Comparison of ENCODE assay signal across 1 cellular context in the genomic region with DNA sequence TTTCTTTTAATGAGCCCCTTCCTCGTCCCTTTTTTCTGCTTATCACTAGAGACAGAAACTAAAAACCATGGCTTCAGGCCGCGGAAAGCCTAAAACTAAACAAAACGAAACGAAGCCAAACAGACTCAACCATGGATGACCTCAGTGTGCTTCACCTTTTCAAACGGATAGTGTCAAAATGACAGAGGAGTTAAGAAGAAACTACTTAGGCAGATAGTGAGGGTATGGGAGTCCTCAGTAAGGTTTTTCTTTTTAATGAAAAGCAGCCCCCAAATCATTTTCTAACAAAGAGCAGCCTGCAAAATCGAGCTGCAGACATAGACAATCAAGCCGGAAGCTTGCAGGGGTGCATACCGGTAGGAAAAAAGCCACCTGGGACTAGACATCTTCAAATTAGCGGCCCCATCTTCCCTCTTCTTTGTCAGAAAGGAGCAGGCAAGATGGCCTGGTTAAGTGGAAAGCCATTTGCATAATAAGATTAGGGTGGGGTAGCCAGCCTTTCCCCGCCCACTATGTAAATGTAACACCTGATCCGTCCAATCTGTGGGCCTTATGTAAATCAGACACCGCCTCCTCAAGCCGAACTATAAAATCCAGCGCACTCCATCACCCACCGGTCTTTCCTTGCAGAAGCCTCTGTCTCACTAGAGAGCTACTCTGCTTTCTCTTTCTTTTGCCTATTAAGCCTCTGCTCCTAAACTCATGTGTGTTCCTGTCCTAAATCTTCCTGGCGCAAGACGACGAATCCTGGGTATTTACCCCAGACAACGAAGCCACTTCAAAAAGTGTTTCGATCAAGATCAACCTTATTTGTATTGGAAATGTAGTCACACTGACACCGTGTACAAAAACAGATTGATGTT.
TF ChIP-seq lines count a peak whose summit lies in the region.

No MANE protein-coding gene starts in this region.

TF ChIP-seq in K562, 482 proteins besides CTCF, POLR2A, EP300 and RAD21 (continued from another document):
- TF ChIP-seq, protein P1, sequence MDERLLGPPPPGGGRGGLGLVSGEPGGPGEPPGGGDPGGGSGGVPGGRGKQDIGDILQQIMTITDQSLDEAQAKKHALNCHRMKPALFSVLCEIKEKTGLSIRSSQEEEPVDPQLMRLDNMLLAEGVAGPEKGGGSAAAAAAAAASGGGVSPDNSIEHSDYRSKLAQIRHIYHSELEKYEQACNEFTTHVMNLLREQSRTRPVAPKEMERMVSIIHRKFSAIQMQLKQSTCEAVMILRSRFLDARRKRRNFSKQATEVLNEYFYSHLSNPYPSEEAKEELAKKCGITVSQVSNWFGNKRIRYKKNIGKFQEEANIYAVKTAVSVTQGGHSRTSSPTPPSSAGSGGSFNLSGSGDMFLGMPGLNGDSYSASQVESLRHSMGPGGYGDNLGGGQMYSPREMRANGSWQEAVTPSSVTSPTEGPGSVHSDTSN (CRISPR knock-in tag; IDR thresholded peaks at IDR 0.05; ENCODE audit: low read depth), result no peak
- TF ChIP-seq, protein P1 (tag; conservative IDR thresholded peaks at IDR 0.05; ENCODE audit: low read depth), result peak; percentile 25; the same call in 1 of the 2 replicates
- TF ChIP-seq, protein P2, sequence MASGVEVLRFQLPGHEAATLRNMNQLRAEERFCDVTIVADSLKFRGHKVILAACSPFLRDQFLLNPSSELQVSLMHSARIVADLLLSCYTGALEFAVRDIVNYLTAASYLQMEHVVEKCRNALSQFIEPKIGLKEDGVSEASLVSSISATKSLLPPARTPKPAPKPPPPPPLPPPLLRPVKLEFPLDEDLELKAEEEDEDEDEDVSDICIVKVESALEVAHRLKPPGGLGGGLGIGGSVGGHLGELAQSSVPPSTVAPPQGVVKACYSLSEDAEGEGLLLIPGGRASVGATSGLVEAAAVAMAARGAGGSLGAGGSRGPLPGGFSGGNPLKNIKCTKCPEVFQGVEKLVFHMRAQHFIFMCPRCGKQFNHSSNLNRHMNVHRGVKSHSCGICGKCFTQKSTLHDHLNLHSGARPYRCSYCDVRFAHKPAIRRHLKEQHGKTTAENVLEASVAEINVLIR (CRISPR knock-in tag; IDR thresholded peaks at IDR 0.05), result 0 out of 2 replicates have a peak, but pooled peaks have one; percentile 32
- TF ChIP-seq HDAC2 (IDR thresholded peaks at IDR 0.05) (0 out of 2 replicates have a peak, but pooled peaks have one; percentile 21), MTA3 (IDR thresholded peaks at IDR 0.05; ENCODE audit: borderline replicate concordance) (peak; percentile 98), TCF7L2 (IDR thresholded peaks at IDR 0.05; ENCODE audit: low read depth, low read length) (peak; percentile 49; the same call in 1 of the 2 replicates), HNRNPK (IDR thresholded peaks at IDR 0.05; ENCODE audit: low read depth, low read length, poor library complexity, severe bottlenecking) (no peak), KLF13 (tag; IDR thresholded peaks at IDR 0.05; ENCODE audit: borderline replicate concordance, low read depth) (no peak), NFATC3 (IDR thresholded peaks at IDR 0.05) (no peak; the same call in 1 of the 2 replicates), SMARCE1 (IDR thresholded peaks at IDR 0.05) (peak; percentile 33; the same call in 1 of the 2 replicates), BCL6 (CRISPR knock-in tag; IDR thresholded peaks at IDR 0.05) (no peak), ESRRA (IDR thresholded peaks at IDR 0.05; ENCODE audit: borderline replicate concordance, low read depth) (no peak), ATF7 (IDR thresholded peaks at IDR 0.05) (peak; percentile 92), L3MBTL2 (IDR thresholded peaks at IDR 0.05) (peak; percentile 84), FOXJ2 (tag; IDR thresholded peaks at IDR 0.05) (no peak), ARNT (IDR thresholded peaks at IDR 0.05) (peak in 1 of 2 experiments; percentile 69; a peak in 1 of 4 replicates), NFYB (IDR thresholded peaks at IDR 0.05; ENCODE audit: extremely low read depth, insufficient read length) (peak; percentile 17), ZFP1 (CRISPR knock-in tag; IDR thresholded peaks at IDR 0.05) (no peak), ZNF77 (CRISPR knock-in tag; IDR thresholded peaks at IDR 0.05) (no peak), FOXK2 (conservative IDR thresholded peaks at IDR 0.05 in 1 of 2, IDR thresholded peaks at IDR 0.05 in 1 of 2; ENCODE audit: low read depth in 2 of 2) (peak in 1 of 2 experiments; percentile 76; a peak in 1 of 4 replicates), CXXC5 (CRISPR knock-in tag; IDR thresholded peaks at IDR 0.05) (0 out of 2 replicates have a peak, but pooled peaks have one; percentile 12), RBM17 (IDR thresholded peaks at IDR 0.05; ENCODE audit: borderline replicate concordance, low read depth, low read length) (no peak), KDM5B (IDR thresholded peaks at IDR 0.05; ENCODE audit: insufficient replicate concordance, low read depth, low read length) (no peak), MAZ (CRISPR knock-in tag; conservative IDR thresholded peaks at IDR 0.05 in 1 of 2, IDR thresholded peaks at IDR 0.05 in 1 of 2) (0 out of 4 replicates have a peak, but pooled peaks of 1 of the 2 experiments have one; percentile 20), TAF1 (IDR thresholded peaks at IDR 0.05; ENCODE audit: control insufficient read depth, extremely low read depth, insufficient read depth, low read length, severe bottlenecking) (peak; percentile 54)
- TF ChIP-seq, protein P3, sequence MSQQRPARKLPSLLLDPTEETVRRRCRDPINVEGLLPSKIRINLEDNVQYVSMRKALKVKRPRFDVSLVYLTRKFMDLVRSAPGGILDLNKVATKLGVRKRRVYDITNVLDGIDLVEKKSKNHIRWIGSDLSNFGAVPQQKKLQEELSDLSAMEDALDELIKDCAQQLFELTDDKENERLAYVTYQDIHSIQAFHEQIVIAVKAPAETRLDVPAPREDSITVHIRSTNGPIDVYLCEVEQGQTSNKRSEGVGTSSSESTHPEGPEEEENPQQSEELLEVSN (IDR thresholded peaks at IDR 0.05; ENCODE audit: borderline replicate concordance in 1 of 2, extremely low read depth in 1 of 2, insufficient read depth in 1 of 2, insufficient read length in 1 of 2, low read depth in 1 of 2, low read length in 1 of 2, poor library complexity in 1 of 2, severe bottlenecking in 1 of 2), result peak in 1 of 2 experiments; percentile 34
- TF ChIP-seq, protein P4, sequence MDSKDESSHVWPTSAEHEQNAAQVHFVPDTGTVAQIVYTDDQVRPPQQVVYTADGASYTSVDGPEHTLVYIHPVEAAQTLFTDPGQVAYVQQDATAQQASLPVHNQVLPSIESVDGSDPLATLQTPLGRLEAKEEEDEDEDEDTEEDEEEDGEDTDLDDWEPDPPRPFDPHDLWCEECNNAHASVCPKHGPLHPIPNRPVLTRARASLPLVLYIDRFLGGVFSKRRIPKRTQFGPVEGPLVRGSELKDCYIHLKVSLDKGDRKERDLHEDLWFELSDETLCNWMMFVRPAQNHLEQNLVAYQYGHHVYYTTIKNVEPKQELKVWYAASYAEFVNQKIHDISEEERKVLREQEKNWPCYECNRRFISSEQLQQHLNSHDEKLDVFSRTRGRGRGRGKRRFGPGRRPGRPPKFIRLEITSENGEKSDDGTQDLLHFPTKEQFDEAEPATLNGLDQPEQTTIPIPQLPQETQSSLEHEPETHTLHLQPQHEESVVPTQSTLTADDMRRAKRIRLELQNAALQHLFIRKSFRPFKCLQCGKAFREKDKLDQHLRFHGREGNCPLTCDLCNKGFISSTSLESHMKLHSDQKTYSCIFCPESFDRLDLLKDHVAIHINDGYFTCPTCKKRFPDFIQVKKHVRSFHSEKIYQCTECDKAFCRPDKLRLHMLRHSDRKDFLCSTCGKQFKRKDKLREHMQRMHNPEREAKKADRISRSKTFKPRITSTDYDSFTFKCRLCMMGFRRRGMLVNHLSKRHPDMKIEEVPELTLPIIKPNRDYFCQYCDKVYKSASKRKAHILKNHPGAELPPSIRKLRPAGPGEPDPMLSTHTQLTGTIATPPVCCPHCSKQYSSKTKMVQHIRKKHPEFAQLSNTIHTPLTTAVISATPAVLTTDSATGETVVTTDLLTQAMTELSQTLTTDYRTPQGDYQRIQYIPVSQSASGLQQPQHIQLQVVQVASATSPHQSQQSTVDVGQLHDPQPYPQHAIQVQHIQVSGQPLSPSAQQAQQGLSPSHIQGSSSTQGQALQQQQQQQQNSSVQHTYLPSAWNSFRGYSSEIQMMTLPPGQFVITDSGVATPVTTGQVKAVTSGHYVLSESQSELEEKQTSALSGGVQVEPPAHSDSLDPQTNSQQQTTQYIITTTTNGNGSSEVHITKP (IDR thresholded peaks at IDR 0.05; ENCODE audit: partially characterized antibody), result peak; percentile 98
- TF ChIP-seq, protein P5, sequence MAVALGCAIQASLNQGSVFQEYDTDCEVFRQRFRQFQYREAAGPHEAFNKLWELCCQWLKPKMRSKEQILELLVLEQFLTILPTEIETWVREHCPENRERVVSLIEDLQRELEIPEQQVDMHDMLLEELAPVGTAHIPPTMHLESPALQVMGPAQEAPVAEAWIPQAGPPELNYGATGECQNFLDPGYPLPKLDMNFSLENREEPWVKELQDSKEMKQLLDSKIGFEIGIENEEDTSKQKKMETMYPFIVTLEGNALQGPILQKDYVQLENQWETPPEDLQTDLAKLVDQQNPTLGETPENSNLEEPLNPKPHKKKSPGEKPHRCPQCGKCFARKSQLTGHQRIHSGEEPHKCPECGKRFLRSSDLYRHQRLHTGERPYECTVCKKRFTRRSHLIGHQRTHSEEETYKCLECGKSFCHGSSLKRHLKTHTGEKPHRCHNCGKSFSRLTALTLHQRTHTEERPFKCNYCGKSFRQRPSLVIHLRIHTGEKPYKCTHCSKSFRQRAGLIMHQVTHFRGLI (CRISPR knock-in tag; IDR thresholded peaks at IDR 0.05), result no peak
- TF ChIP-seq, protein P6, sequence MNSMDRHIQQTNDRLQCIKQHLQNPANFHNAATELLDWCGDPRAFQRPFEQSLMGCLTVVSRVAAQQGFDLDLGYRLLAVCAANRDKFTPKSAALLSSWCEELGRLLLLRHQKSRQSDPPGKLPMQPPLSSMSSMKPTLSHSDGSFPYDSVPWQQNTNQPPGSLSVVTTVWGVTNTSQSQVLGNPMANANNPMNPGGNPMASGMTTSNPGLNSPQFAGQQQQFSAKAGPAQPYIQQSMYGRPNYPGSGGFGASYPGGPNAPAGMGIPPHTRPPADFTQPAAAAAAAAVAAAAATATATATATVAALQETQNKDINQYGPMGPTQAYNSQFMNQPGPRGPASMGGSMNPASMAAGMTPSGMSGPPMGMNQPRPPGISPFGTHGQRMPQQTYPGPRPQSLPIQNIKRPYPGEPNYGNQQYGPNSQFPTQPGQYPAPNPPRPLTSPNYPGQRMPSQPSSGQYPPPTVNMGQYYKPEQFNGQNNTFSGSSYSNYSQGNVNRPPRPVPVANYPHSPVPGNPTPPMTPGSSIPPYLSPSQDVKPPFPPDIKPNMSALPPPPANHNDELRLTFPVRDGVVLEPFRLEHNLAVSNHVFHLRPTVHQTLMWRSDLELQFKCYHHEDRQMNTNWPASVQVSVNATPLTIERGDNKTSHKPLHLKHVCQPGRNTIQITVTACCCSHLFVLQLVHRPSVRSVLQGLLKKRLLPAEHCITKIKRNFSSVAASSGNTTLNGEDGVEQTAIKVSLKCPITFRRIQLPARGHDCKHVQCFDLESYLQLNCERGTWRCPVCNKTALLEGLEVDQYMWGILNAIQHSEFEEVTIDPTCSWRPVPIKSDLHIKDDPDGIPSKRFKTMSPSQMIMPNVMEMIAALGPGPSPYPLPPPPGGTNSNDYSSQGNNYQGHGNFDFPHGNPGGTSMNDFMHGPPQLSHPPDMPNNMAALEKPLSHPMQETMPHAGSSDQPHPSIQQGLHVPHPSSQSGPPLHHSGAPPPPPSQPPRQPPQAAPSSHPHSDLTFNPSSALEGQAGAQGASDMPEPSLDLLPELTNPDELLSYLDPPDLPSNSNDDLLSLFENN (IDR thresholded peaks at IDR 0.05; ENCODE audit: low read depth in 2 of 2, low read length in 2 of 2), result 0 out of 4 replicates have a peak, but pooled peaks of 1 of the 2 experiments have one; percentile 18
- TF ChIP-seq, protein P7, sequence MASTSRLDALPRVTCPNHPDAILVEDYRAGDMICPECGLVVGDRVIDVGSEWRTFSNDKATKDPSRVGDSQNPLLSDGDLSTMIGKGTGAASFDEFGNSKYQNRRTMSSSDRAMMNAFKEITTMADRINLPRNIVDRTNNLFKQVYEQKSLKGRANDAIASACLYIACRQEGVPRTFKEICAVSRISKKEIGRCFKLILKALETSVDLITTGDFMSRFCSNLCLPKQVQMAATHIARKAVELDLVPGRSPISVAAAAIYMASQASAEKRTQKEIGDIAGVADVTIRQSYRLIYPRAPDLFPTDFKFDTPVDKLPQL (IDR thresholded peaks at IDR 0.05; ENCODE audit: extremely low read depth, insufficient read length), result peak; percentile 76
- TF ChIP-seq, protein P8, sequence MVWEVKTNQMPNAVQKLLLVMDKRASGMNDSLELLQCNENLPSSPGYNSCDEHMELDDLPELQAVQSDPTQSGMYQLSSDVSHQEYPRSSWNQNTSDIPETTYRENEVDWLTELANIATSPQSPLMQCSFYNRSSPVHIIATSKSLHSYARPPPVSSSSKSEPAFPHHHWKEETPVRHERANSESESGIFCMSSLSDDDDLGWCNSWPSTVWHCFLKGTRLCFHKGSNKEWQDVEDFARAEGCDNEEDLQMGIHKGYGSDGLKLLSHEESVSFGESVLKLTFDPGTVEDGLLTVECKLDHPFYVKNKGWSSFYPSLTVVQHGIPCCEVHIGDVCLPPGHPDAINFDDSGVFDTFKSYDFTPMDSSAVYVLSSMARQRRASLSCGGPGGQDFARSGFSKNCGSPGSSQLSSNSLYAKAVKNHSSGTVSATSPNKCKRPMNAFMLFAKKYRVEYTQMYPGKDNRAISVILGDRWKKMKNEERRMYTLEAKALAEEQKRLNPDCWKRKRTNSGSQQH (CRISPR knock-in tag; IDR thresholded peaks at IDR 0.05), result 0 out of 2 replicates have a peak, but pooled peaks have one; percentile 50
